7 cellular contexts compared by ENCODE assay signal in genomic region chr1:211323156-211324063, GRCh38. TPM values are rescaled to one million over a fixed set of nuclear protein-coding genes. Genes with fewer than 3 reads are reported as not detected.
DNase-seq lines count a peak whose midpoint lies in the region; TF ChIP-seq lines count a peak whose summit lies in the region.

No MANE protein-coding gene starts in this region.

- H3K9me3 ChIP-seq in HAP-1: no peaks in the 10 kb centered on the region

- H3K4me1 Mint-ChIP-seq in activated naive CD8-positive, alpha-beta T cell (ENCODE audit: low read depth): peaks cover 68% of the 10 kb centered on the region

- H3K4me3 Mint-ChIP-seq in activated naive CD8-positive, alpha-beta T cell: peak overlapping the region; percentile 9

- peak; percentile 87 for TF ChIP-seq CTCF in GM12874 (IDR thresholded peaks at IDR 0.05; ENCODE audit: insufficient read depth, low read depth, low read length)

- H3K4me1 ChIP-seq in HAP-1: peaks cover 13% of the 10 kb centered on the region

- H3K4me3 ChIP-seq in HAP-1: no peak overlapping the region

- no peaks in the 10 kb centered on the region for H3K27me3 Mint-ChIP-seq in activated naive CD8-positive, alpha-beta T cell

- no peaks in the 10 kb centered on the region for H3K9me3 Mint-ChIP-seq in activated naive CD8-positive, alpha-beta T cell (ENCODE audit: low read depth)

- in situ Hi-C loops in HAP-1 (cut with MboI; ENCODE audit: low sequenced_read_pairs) (loop anchor here (5.0 to 10.0 kb wide), 3 partner anchors 151 to 329 kb away; no protein-coding TSS in a partner anchor), SK-MEL-5 (cut with HindIII; ENCODE audit: low pct_unique_long_range_greater_than_20kb, low sequenced_read_pairs) (no loop called here)

- no peaks in the 10 kb centered on the region for H3K27me3 ChIP-seq in HAP-1 (ENCODE audit: low read depth)

- no peaks in the 10 kb centered on the region for H3K36me3 ChIP-seq in HAP-1 (replicated peaks)

- peaks cover 2% of the 10 kb centered on the region for H3K36me3 Mint-ChIP-seq in activated naive CD8-positive, alpha-beta T cell

- peak overlapping the region; percentile 76 for H3K27ac Mint-ChIP-seq in activated naive CD8-positive, alpha-beta T cell

- peak; percentile 71 to 76 for DNase-seq in HAP-1 (ENCODE audit: low spot score in 2 of 2)
- peak; percentile 63 for DNase-seq in M059J (ENCODE audit: low read depth)
- DNase-seq in SK-MEL-5 (ENCODE audit: low read depth, low spot score): peak; percentile 78
- DNase-seq in hepatic stellate cell (ENCODE audit: low spot score): peak; percentile 64
- peak; percentile 53 to 71 (median 59) for DNase-seq in stimulated activated CD4-positive, alpha-beta T cell treated with anti-CD3 and anti-CD28 coated beads, Interleukin-12 subunit alpha, Interleukin-12 subunit beta, amount 100 ng/mL, for 48 hours (ENCODE audit: low read depth in 2 of 3, low spot score in 1 of 3)

RNA-seq across cellular contexts. Expression of gene TRAF5, which starts 3.2 kb away (rescaled TPM):
- total RNA-seq in M059J (2014; rRNA removed; shearing (Covaris generic)): 1.5 and 3.1 TPM in 2 replicates
- total RNA-seq in SK-MEL-5 (2014; rRNA removed; shearing (Covaris generic)): 12.9 and 14.3 TPM in 2 replicates
- 10.3 and 12.3 TPM in 2 replicates for polyA plus RNA-seq in SK-MEL-5 (2015; cell fraction: cytosol; rRNA removed)
- 104 and 119 TPM in 2 replicates for polyA plus RNA-seq in SK-MEL-5 (2015; cell fraction: nucleus; rRNA removed)
